In the genomic region with DNA sequence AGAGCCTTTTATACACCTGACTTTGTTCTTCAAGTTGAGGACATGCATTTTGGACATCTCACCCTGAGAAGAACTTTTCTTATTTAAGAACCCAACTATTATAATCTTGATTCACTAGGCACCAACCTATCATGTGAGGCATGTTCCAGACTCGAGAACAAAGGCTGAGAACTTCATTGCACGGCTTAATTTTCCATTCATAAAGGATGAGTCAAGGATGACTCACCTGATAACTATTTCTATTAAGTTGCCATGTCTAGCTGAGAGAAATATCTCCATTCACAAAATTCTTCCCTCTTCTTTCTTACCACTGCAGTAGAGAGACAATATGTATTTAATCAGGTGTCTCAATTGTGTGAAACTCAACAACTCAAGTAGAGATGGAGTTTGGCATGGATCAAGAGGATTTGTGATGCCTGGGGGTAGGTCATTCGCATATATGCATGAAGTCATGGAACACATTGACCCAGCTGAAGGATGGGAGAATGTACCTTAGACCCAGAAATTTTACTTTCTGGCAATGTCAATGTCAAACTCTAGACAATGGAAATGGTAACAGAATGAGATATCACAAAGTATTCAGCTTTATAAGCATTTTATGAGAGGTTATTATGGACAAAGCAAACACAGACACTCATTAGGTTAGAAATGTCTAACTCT, we compare ENCODE assay signal across 10 cellular contexts.
DNase-seq lines count a peak whose midpoint lies in the region; ATAC-seq, FAIRE-seq and TF ChIP-seq lines count a peak whose summit lies in the region.
"Had no signal": no experiment of that assay in that cellular context is flagged by ENCODE, and none has a peak within 500 bp of the region (broad histone marks: within the 10 kb centered on the region; RNA-seq: fewer than 3 reads in every experiment).

No MANE protein-coding gene starts in this region.

- H3K4me2 ChIP-seq in fibroblast of lung (ENCODE audit: extremely low read depth, insufficient read depth, low read length): no peak overlapping the region

- TF ChIP-seq POLR2A in H54 (IDR thresholded peaks at IDR 0.05; ENCODE audit: low read depth, low read length): no peak

- peaks cover 13% of the 10 kb centered on the region for H3K27me3 Mint-ChIP-seq in activated naive CD4-positive, alpha-beta T cell treated with anti-CD3 and anti-CD28 coated beads, Interleukin-2, amount 10 ng/mL, durations not matched to agents 7 days and 5 days

- H3K9me3 Mint-ChIP-seq in activated naive CD4-positive, alpha-beta T cell treated with anti-CD3 and anti-CD28 coated beads, Interleukin-2, amount 10 ng/mL, durations not matched to agents 7 days and 5 days: peaks cover 6% of the 10 kb centered on the region

- CTCF ChIA-PET in activated naive CD4-positive, alpha-beta T cell treated with anti-CD3 and anti-CD28 coated beads, Interleukin-2, amount 10 ng/mL, durations not matched to agents 7 days and 5 days (lab: Charles Lee): no interaction called here

- H3K4me1 Mint-ChIP-seq in activated naive CD4-positive, alpha-beta T cell treated with anti-CD3 and anti-CD28 coated beads, Interleukin-2, amount 10 ng/mL, durations not matched to agents 7 days and 5 days: no peaks in the 10 kb centered on the region

- TF ChIP-seq CTCF in fibroblast of lung (conservative IDR thresholded peaks at IDR 0.05 in 1 of 2, IDR thresholded peaks at IDR 0.05 in 1 of 2; ENCODE audit: low read depth in 1 of 2, low read length in 2 of 2): no peak

- H3K4me3 ChIP-seq in SJSA1 (no peak overlapping the region), fibroblast of lung (replicated peaks in 1 of 4; ENCODE audit: control extremely low read depth in 1 of 4, insufficient read depth in 1 of 4, low read depth in 3 of 4, low read length in 4 of 4) (no peak overlapping the region), skeletal muscle cell (ENCODE audit: low read depth, low read length) (no peak overlapping the region)
- H3K4me3 ChIP-seq: heart right ventricle had no signal

- H3K27ac ChIP-seq in SJSA1 (peak overlapping the region; percentile 90), fibroblast of lung (ENCODE audit: insufficient read depth, low read length) (peak overlapping the region; percentile 52)
- H3K27ac ChIP-seq: heart right ventricle had no signal

- H3K4me1 ChIP-seq in SJSA1 (replicated peaks) (peaks cover 47% of the 10 kb centered on the region), fibroblast of lung (ENCODE audit: control insufficient read depth, extremely low read depth, insufficient read depth, low read length) (peaks cover 8% of the 10 kb centered on the region)
- H3K4me1 ChIP-seq: heart right ventricle had no signal

- H3K27ac Mint-ChIP-seq in activated naive CD4-positive, alpha-beta T cell treated with anti-CD3 and anti-CD28 coated beads, Interleukin-2, amount 10 ng/mL, durations not matched to agents 7 days and 5 days: no peak overlapping the region

- H3K4me3 Mint-ChIP-seq in activated naive CD4-positive, alpha-beta T cell treated with anti-CD3 and anti-CD28 coated beads, Interleukin-2, amount 10 ng/mL, durations not matched to agents 7 days and 5 days: no peak overlapping the region

- ATAC-seq in GM21423 (IDR thresholded peaks at IDR 0.05; ENCODE audit: unreplicated experiment): no peak
- ATAC-seq: heart right ventricle had no signal

- no peaks in the 10 kb centered on the region for H4K20me1 ChIP-seq in fibroblast of lung (ENCODE audit: control insufficient read depth, extremely low read depth, insufficient read depth, low read length)

- FAIRE-seq in H54 (lab: Jason Lieb, UNC): no peak

- no peak overlapping the region for H3K9ac ChIP-seq in fibroblast of lung (ENCODE audit: insufficient read depth, low read length)

- DNase-seq in H54 (ENCODE audit: insufficient read length, low spot score) (peak; percentile 38), SJSA1 (ENCODE audit: low read depth in 1 of 2, low spot score in 2 of 2) (peak; percentile 65 to 94), fibroblast of lung (ENCODE audit: low read depth in 2 of 2) (peak; percentile 91 to 97), skeletal muscle cell (ENCODE audit: low read depth) (peak; percentile 83), ecto neural progenitor cell (ENCODE audit: low spot score) (no peak), DMS153 (lab: John Stamatoyannopoulos, UW) (no peak)
- no peak for DNase-seq in activated naive CD4-positive, alpha-beta T cell treated with anti-CD3 and anti-CD28 coated beads, Interleukin-2, amount 10 ng/mL, durations not matched to agents 7 days and 5 days
- DNase-seq: anterior cingulate cortex, heart right ventricle had no signal

- H3K9me3 ChIP-seq in SJSA1 (replicated peaks): no peaks in the 10 kb centered on the region
- no peaks in the 10 kb centered on the region for H3K9me3 ChIP-seq in fibroblast of lung (ENCODE audit: control insufficient read depth, insufficient read depth, low read depth, low read length)

- H3K36me3 Mint-ChIP-seq in activated naive CD4-positive, alpha-beta T cell treated with anti-CD3 and anti-CD28 coated beads, Interleukin-2, amount 10 ng/mL, durations not matched to agents 7 days and 5 days: no peaks in the 10 kb centered on the region

- H3K79me2 ChIP-seq in fibroblast of lung (ENCODE audit: control insufficient read depth, insufficient read depth, low read length): no peaks in the 10 kb centered on the region

- H3K36me3 ChIP-seq in SJSA1: no peaks in the 10 kb centered on the region
- H3K36me3 ChIP-seq in fibroblast of lung (ENCODE audit: control insufficient read depth, insufficient read depth, low read length): no peaks in the 10 kb centered on the region
- H3K36me3 ChIP-seq: heart right ventricle had no signal

- no peaks in the 10 kb centered on the region for H3K27me3 ChIP-seq in SJSA1 (replicated peaks)
- no peaks in the 10 kb centered on the region for H3K27me3 ChIP-seq in fibroblast of lung (ENCODE audit: control insufficient read depth, insufficient read depth, low read length)

- no peak overlapping the region for H2AFZ ChIP-seq in fibroblast of lung (ENCODE audit: low read length)

Comparison
In these comparisons a context has a peak if more than half of its experiments do, and no peak if none do; other contexts are left out.
1. DNase-seq: peak in H54 (single experiment), SJSA1 (2 of 2), fibroblast of lung (2 of 2) and skeletal muscle cell (single experiment); none in ecto neural progenitor cell (single experiment), activated naive CD4-positive, alpha-beta T cell treated with anti-CD3 and anti-CD28 coated beads, Interleukin-2, amount 10 ng/mL, durations not matched to agents 7 days and 5 days (single experiment) and DMS153 (single experiment).